14 cellular contexts compared by ENCODE assay signal in genomic region chr5:16507716-16508115, GRCh38. TPM values are rescaled to one million over a fixed set of nuclear protein-coding genes. Genes with fewer than 3 reads are reported as not detected.
DNase-seq lines count a peak whose midpoint lies in the region; ATAC-seq and TF ChIP-seq lines count a peak whose summit lies in the region.
"Had no signal": no experiment of that assay in that cellular context is flagged by ENCODE, and none has a peak within 500 bp of the region (broad histone marks: within the 10 kb centered on the region; RNA-seq: fewer than 3 reads in every experiment).

No MANE protein-coding gene starts in this region.

- intact Hi-C loops in body of pancreas (cut with DNase I) (no loop called here), left lung (cut with DNase I) (no loop called here)

- no peaks in the 10 kb centered on the region for H3K9me3 ChIP-seq in body of pancreas
- H3K9me3 ChIP-seq in left lung = no peaks in the 10 kb centered on the region
- H3K9me3 ChIP-seq in suprapubic skin = no peaks in the 10 kb centered on the region

- H3K4me3 ChIP-seq in body of pancreas = no peak overlapping the region
- H3K4me3 ChIP-seq in left lung = peak overlapping the region in 1 of 2 donors; percentile 23
- peak overlapping the region; percentile 34 for H3K4me3 ChIP-seq in suprapubic skin

- TF ChIP-seq POLR2A in body of pancreas (IDR thresholded peaks at IDR 0.05) (no peak), suprapubic skin (IDR thresholded peaks at IDR 0.05) (no peak)

- H3K27ac Mint-ChIP-seq in effector memory CD8-positive, alpha-beta T cell = no peak overlapping the region
- H3K27ac Mint-ChIP-seq: CD4-positive, alpha-beta memory T cell had no signal

- H3K4me1 ChIP-seq in body of pancreas (peaks cover 52% of the 10 kb centered on the region), left lung (peaks cover 5 to 17% of the 10 kb centered on the region in 2 donors), suprapubic skin (peaks cover 18% of the 10 kb centered on the region)

- ATAC-seq in body of pancreas = no peak
- peak; percentile 17 for ATAC-seq in left lung
- no peak for ATAC-seq in GM18502 (IDR thresholded peaks at IDR 0.05; ENCODE audit: poor library complexity, unreplicated experiment)
- ATAC-seq in effector memory CD8-positive, alpha-beta T cell (replicated peaks) = no peak

- H3K36me3 ChIP-seq in body of pancreas (replicated peaks in 1 of 2; ENCODE audit: insufficient read depth in 1 of 2, low read depth in 2 of 2) = no peaks in the 10 kb centered on the region
- no peaks in the 10 kb centered on the region for H3K36me3 ChIP-seq in left lung
- no peaks in the 10 kb centered on the region for H3K36me3 ChIP-seq in suprapubic skin
- H3K36me3 ChIP-seq: WERI-Rb-1 had no signal

- no peaks in the 10 kb centered on the region for H3K27me3 ChIP-seq in body of pancreas
- no peaks in the 10 kb centered on the region for H3K27me3 ChIP-seq in left lung
- H3K27me3 ChIP-seq in suprapubic skin = no peaks in the 10 kb centered on the region

- no peaks in the 10 kb centered on the region for H3K27me3 Mint-ChIP-seq in effector memory CD8-positive, alpha-beta T cell
- H3K27me3 Mint-ChIP-seq: CD4-positive, alpha-beta memory T cell had no signal

- H3K4me1 Mint-ChIP-seq in effector memory CD8-positive, alpha-beta T cell (ENCODE audit: low read depth in 2 of 2) = peaks cover 16 to 18% of the 10 kb centered on the region in 2 donors

- no peak for TF ChIP-seq EP300 in suprapubic skin (IDR thresholded peaks at IDR 0.05)

- H3K9me3 Mint-ChIP-seq in effector memory CD8-positive, alpha-beta T cell = no peaks in the 10 kb centered on the region
- H3K9me3 Mint-ChIP-seq: CD4-positive, alpha-beta memory T cell had no signal

- H3K27ac ChIP-seq in body of pancreas (peak overlapping the region; percentile 59 to 94 (median 90)), left lung (peak overlapping the region; percentile 77 to 82), suprapubic skin (peak overlapping the region; percentile 82)
- H3K27ac ChIP-seq: WERI-Rb-1 had no signal

- TF ChIP-seq CTCF in body of pancreas (IDR thresholded peaks at IDR 0.05) (no peak), left lung (IDR thresholded peaks at IDR 0.05) (no peak), suprapubic skin (IDR thresholded peaks at IDR 0.05) (no peak)

- no peaks in the 10 kb centered on the region for H3K36me3 Mint-ChIP-seq in effector memory CD8-positive, alpha-beta T cell (ENCODE audit: insufficient read depth)

- H3K4me3 Mint-ChIP-seq in effector memory CD8-positive, alpha-beta T cell = no peak overlapping the region
- H3K4me3 Mint-ChIP-seq: CD4-positive, alpha-beta memory T cell had no signal

- DNase-seq in HCEC 1CT (peak; percentile 22), body of pancreas (no peak), left lung (no peak), suprapubic skin (ENCODE audit: low spot score in 2 of 2) (no peak)
- DNase-seq in stimulated activated CD4-positive, alpha-beta T cell treated with anti-CD3 and anti-CD28 coated beads, Interleukin-15, amount 100 ng/mL, for 24 hours = no peak
- no peak for DNase-seq in effector memory CD8-positive, alpha-beta T cell
- DNase-seq: activated naive CD4-positive, alpha-beta T cell; CD4-positive, alpha-beta memory T cell; central memory CD4-positive, alpha-beta T cell; head of caudate nucleus; NCI-H1092 treated with DMSO at 0.1 percent for 48 hours; NCI-H2227 treated with DMSO at 0.1 percent for 48 hours; WERI-Rb-1 had no signal

RNA-seq across cellular contexts. Expression of gene ZNF622, which starts 42.1 kb away (rescaled TPM):
- total RNA-seq in body of pancreas (10 to 100 TPM; 28.0 to 45.1 TPM), left lung (10 to 100 TPM; 24.2 to 29.5 TPM), suprapubic skin (10 to 100 TPM; 21.1 to 27.3 (median 25.5) TPM)
